2 cellular contexts compared by ENCODE assay signal in genomic region chr14:51246032-51246431, GRCh38.
TF ChIP-seq lines count a peak whose summit lies in the region.

No MANE protein-coding gene starts in this region.

TF ChIP-seq in GM23338, 12 proteins besides CTCF, POLR2A, EP300 and RAD21:
- TF ChIP-seq STAT1 (IDR thresholded peaks at IDR 0.05; ENCODE audit: unreplicated experiment): no peak
- no peak for TF ChIP-seq REST (IDR thresholded peaks at IDR 0.05; ENCODE audit: unreplicated experiment)
- TF ChIP-seq NANOG (IDR thresholded peaks at IDR 0.05; ENCODE audit: borderline replicate concordance): no peak
- no peak for TF ChIP-seq ZNF462 (CRISPR knock-in tag; IDR thresholded peaks at IDR 0.05)
- TF ChIP-seq EZH2 (IDR thresholded peaks at IDR 0.05; ENCODE audit: low read depth, unreplicated experiment): no peak
- no peak for TF ChIP-seq ETS1 (IDR thresholded peaks at IDR 0.05)
- TF ChIP-seq ZNF331 (CRISPR knock-in tag; IDR thresholded peaks at IDR 0.05; ENCODE audit: low read depth): no peak
- TF ChIP-seq CREB1 (CRISPR knock-in tag; IDR thresholded peaks at IDR 0.05; ENCODE audit: low read depth): no peak
- no peak for TF ChIP-seq JUNB (IDR thresholded peaks at IDR 0.05; ENCODE audit: unreplicated experiment)
- no peak for TF ChIP-seq EZH2phosphoT487 (IDR thresholded peaks at IDR 0.05; ENCODE audit: unreplicated experiment)
- no peak for TF ChIP-seq ZNF114 (CRISPR knock-in tag; IDR thresholded peaks at IDR 0.05)
- no peak for TF ChIP-seq POLR2AphosphoS5 (IDR thresholded peaks at IDR 0.05; ENCODE audit: low read depth)
TF ChIP-seq in GM23338: peak in this region for 0.

TF ChIP-seq in SK-N-SH treated with all-trans-retinoic acid at 6 μM for 48 hours, 23 proteins besides CTCF, POLR2A, EP300 and RAD21:
- no peak for TF ChIP-seq ZFP30 (CRISPR knock-in tag; IDR thresholded peaks at IDR 0.05)
- no peak for TF ChIP-seq CSRNP3 (CRISPR knock-in tag; IDR thresholded peaks at IDR 0.05)
- TF ChIP-seq GLIS3 (CRISPR knock-in tag; IDR thresholded peaks at IDR 0.05): no peak
- no peak for TF ChIP-seq CREB5 (CRISPR knock-in tag; IDR thresholded peaks at IDR 0.05; ENCODE audit: low read depth)
- no peak for TF ChIP-seq ARNTL (CRISPR knock-in tag; IDR thresholded peaks at IDR 0.05; ENCODE audit: borderline replicate concordance, low read depth)
- TF ChIP-seq ZNF8 (CRISPR knock-in tag; IDR thresholded peaks at IDR 0.05): no peak
- TF ChIP-seq ISL1 (CRISPR knock-in tag; IDR thresholded peaks at IDR 0.05): no peak
- TF ChIP-seq SNAI2 (CRISPR knock-in tag; IDR thresholded peaks at IDR 0.05): no peak
- TF ChIP-seq TCF4 (CRISPR knock-in tag; IDR thresholded peaks at IDR 0.05; ENCODE audit: borderline replicate concordance): no peak
- no peak for TF ChIP-seq BACH2 (CRISPR knock-in tag; IDR thresholded peaks at IDR 0.05; ENCODE audit: borderline replicate concordance)
